In genomic region chr14:34227834-34228662, GRCh38 we compare ENCODE assay signal across 8 cellular contexts.
DNase-seq lines count a peak whose midpoint lies in the region; ATAC-seq and TF ChIP-seq lines count a peak whose summit lies in the region.

No MANE protein-coding gene starts in this region.

- ATAC-seq in GM18868 (IDR thresholded peaks at IDR 0.05; ENCODE audit: unreplicated experiment) (peak; percentile 96), HG03103 (IDR thresholded peaks at IDR 0.05; ENCODE audit: low read depth, unreplicated experiment) (peak; percentile 89)

- H3K4me3 ChIP-seq in dorsolateral prefrontal cortex: peak overlapping the region in 52 of 59 donors; percentile 10 to 63 (median 38)

- TF ChIP-seq CTCF in AG09319 (IDR thresholded peaks at IDR 0.05; ENCODE audit: low read depth, low read length) (peak; percentile 80), dorsolateral prefrontal cortex (IDR thresholded peaks at IDR 0.05 in 54 of 56, conservative IDR thresholded peaks at IDR 0.05 in 2 of 56; ENCODE audit: low read depth in 1 of 56, partially characterized antibody in 56 of 56) (peak; percentile 33 to 91 (median 81))

- no peaks in the 10 kb centered on the region for H3K27me3 ChIP-seq in dorsolateral prefrontal cortex

- peak overlapping the region in 3 of 59 donors; percentile 31 to 61 (median 56) for H3K27ac ChIP-seq in dorsolateral prefrontal cortex

- DNase-seq in AG09319 (ENCODE audit: extremely low read depth, low read depth) (peak; percentile 11), NCI-H345 (lab: John Stamatoyannopoulos, UW) (peak; percentile 71), dorsolateral prefrontal cortex (peak; percentile 35 to 77 (median 64)), lung microvascular endothelial cell (ENCODE audit: low read depth in 2 of 2) (peak; percentile 55 to 65)
- DNase-seq in activated CD4-positive, alpha-beta T cell treated with anti-CD3 and anti-CD28 coated beads, Interleukin-2, amount 50 U/mL, for 1 hour: peak; percentile 47
- peak; percentile 7 for DNase-seq in stimulated activated CD8-positive, alpha-beta memory T cell treated with anti-CD3 and anti-CD28 coated beads, Interleukin-15, amount 100 ng/mL, for 1 hour (ENCODE audit: low read depth)

- intact Hi-C loops in dorsolateral prefrontal cortex (cut with DNase I): loop anchor here in 1 of 2 donors (2.0 kb wide), 1 partner anchor 389 kb away; no protein-coding TSS in a partner anchor

Comparison
In these comparisons a context has a peak if more than half of its experiments do, and no peak if none do; other contexts are left out.
1. DNase-seq: peak in every context shown above with its lines; median percentile 71 in NCI-H345; 64 in dorsolateral prefrontal cortex; 60 in lung microvascular endothelial cell; 47 in activated CD4-positive, alpha-beta T cell treated with anti-CD3 and anti-CD28 coated beads, Interleukin-2, amount 50 U/mL, for 1 hour; 11 in AG09319; 7 in stimulated activated CD8-positive, alpha-beta memory T cell treated with anti-CD3 and anti-CD28 coated beads, Interleukin-15, amount 100 ng/mL, for 1 hour.